Comparison of ENCODE assay signal across 12 cellular contexts in genomic region chr18:3209859-3210569, GRCh38. TPM values are rescaled to one million over a fixed set of nuclear protein-coding genes. Genes with fewer than 3 reads are reported as not detected.
A peak's percentile ranks its signal among the peaks of the same experiment; 100 is the strongest.
DNase-seq lines count a peak whose midpoint lies in the region; ATAC-seq, FAIRE-seq and TF ChIP-seq lines count a peak whose summit lies in the region.
"Had no signal": no experiment of that assay in that cellular context is flagged by ENCODE, and none has a peak within 500 bp of the region (broad histone marks: within the 10 kb centered on the region; RNA-seq: fewer than 3 reads in every experiment).

No MANE protein-coding gene starts in this region.

- no peaks in the 10 kb centered on the region for H3K9me3 ChIP-seq in A549
- H3K9me3 ChIP-seq: upper lobe of right lung had no signal

- peaks cover 3% of the 10 kb centered on the region for H3K9me3 Mint-ChIP-seq in activated CD8-positive, alpha-beta T cell treated with anti-CD3 and anti-CD28 coated beads for 36 hours

- FAIRE-seq in A549 (lab: Jason Lieb, UNC) = no peak
- FAIRE-seq: colon had no signal

- H3K27ac Mint-ChIP-seq in activated CD8-positive, alpha-beta T cell treated with anti-CD3 and anti-CD28 coated beads for 36 hours = peak overlapping the region; percentile 52
- H3K27ac Mint-ChIP-seq: naive B cell had no signal

- peak in 1 of 2 experiments; percentile 7 for DNase-seq in A549 (ENCODE audit: low read depth in 1 of 2, low spot score in 1 of 2)
- peak; percentile 51 for DNase-seq in activated CD8-positive, alpha-beta T cell treated with anti-CD3 and anti-CD28 coated beads for 36 hours
- no peak for DNase-seq in retina
- no peak for DNase-seq in T-helper 9 cell
- DNase-seq in stimulated activated CD4-positive, alpha-beta T cell treated with anti-CD3 and anti-CD28 coated beads, Interleukin-2, amount 100 ng/mL, for 48 hours = no peak
- no peak for DNase-seq in activated CD8-positive, alpha-beta memory T cell treated with anti-CD3 and anti-CD28 coated beads, Interleukin-2, amount 50 U/mL, for 4 hours
- DNase-seq: naive B cell, NCI-H187, upper lobe of right lung had no signal

- TF ChIP-seq RAD21 in A549 (conservative IDR thresholded peaks at IDR 0.05 in 1 of 2, IDR thresholded peaks at IDR 0.05 in 1 of 2) = no peak

- peak overlapping the region; percentile 31 for H3K4me2 ChIP-seq in A549

- intact Hi-C loops in activated CD8-positive, alpha-beta T cell treated with anti-CD3 and anti-CD28 coated beads for 36 hours (cut with micrococcal nuclease) = no loop called here

- H3K27me3 Mint-ChIP-seq in activated CD8-positive, alpha-beta T cell treated with anti-CD3 and anti-CD28 coated beads for 36 hours = no peaks in the 10 kb centered on the region
- H3K27me3 Mint-ChIP-seq: naive B cell had no signal

- peaks cover 38% of the 10 kb centered on the region for H3K4me1 ChIP-seq in A549
- H3K4me1 ChIP-seq: upper lobe of right lung had no signal

- peaks cover 5% of the 10 kb centered on the region for H3K36me3 Mint-ChIP-seq in activated CD8-positive, alpha-beta T cell treated with anti-CD3 and anti-CD28 coated beads for 36 hours (ENCODE audit: low read depth)

- ATAC-seq in A549 (no peak), GM18520 (IDR thresholded peaks at IDR 0.05; ENCODE audit: unreplicated experiment) (peak; percentile 78), HG03064 (IDR thresholded peaks at IDR 0.05; ENCODE audit: low read depth, unreplicated experiment) (peak; percentile 73)
- peak; percentile 74 for ATAC-seq in activated CD8-positive, alpha-beta T cell treated with anti-CD3 and anti-CD28 coated beads for 36 hours
- ATAC-seq: upper lobe of right lung had no signal

- H3K4me3 ChIP-seq in A549 = no peak overlapping the region
- H3K4me3 ChIP-seq: upper lobe of right lung had no signal

- TF ChIP-seq EP300 in A549 (IDR thresholded peaks at IDR 0.05) = no peak

- no peak for TF ChIP-seq POLR2A in A549 (IDR thresholded peaks at IDR 0.05; ENCODE audit: low read length)

- no peak for TF ChIP-seq CTCF in A549 (IDR thresholded peaks at IDR 0.05)
- TF ChIP-seq CTCF in activated CD8-positive, alpha-beta T cell treated with anti-CD3 and anti-CD28 coated beads for 36 hours (IDR thresholded peaks at IDR 0.05) = no peak

- 34% methylated on average over 4 of the region's 4 CpGs for WGBS in A549 (ENCODE audit: missing lambda C conversion rate)

- peak overlapping the region in 1 of 2 experiments; percentile 11; a peak in 2 of 6 replicates for H3K27ac ChIP-seq in A549
- H3K27ac ChIP-seq: upper lobe of right lung had no signal

- H3K4me1 Mint-ChIP-seq in activated CD8-positive, alpha-beta T cell treated with anti-CD3 and anti-CD28 coated beads for 36 hours (ENCODE audit: low read depth) = peaks cover 25% of the 10 kb centered on the region

- no peak overlapping the region for H3K4me3 Mint-ChIP-seq in activated CD8-positive, alpha-beta T cell treated with anti-CD3 and anti-CD28 coated beads for 36 hours

- POLR2A ChIA-PET in A549 (lab: Yijun Ruan, JAX) = no interaction called here
- POLR2A ChIA-PET in activated CD8-positive, alpha-beta T cell treated with anti-CD3 and anti-CD28 coated beads for 36 hours (lab: Charles Lee) = no interaction called here

- CTCF ChIA-PET in A549 (lab: Yijun Ruan, JAX) = interaction anchor here (1.7 kb wide), 1 partner anchor 58 kb away, joined by 7 read pairs; no protein-coding TSS in a partner anchor
- CTCF ChIA-PET in activated CD8-positive, alpha-beta T cell treated with anti-CD3 and anti-CD28 coated beads for 36 hours (lab: Charles Lee) = interaction anchor here (1.0 to 1.6 kb wide), 2 partner anchors 147 to 217 kb away, joined by 3 read pairs; no protein-coding TSS in a partner anchor

TF ChIP-seq in A549, 52 proteins besides CTCF, POLR2A, EP300 and RAD21:
- TF ChIP-seq FOSL2 (IDR thresholded peaks at IDR 0.05) = no peak
- TF ChIP-seq FOSL2 (CRISPR knock-in tag; IDR thresholded peaks at IDR 0.05) = peak; percentile 20; the same call in 1 of the 2 replicates
- peak; percentile 29 for TF ChIP-seq MAFK (IDR thresholded peaks at IDR 0.05; ENCODE audit: partially characterized antibody)
- no peak for TF ChIP-seq E2F6 (IDR thresholded peaks at IDR 0.05; ENCODE audit: borderline replicate concordance, low read depth)

RNA-seq across cellular contexts. Expression of gene MYOM1, which starts 9.8 kb away (rescaled TPM):
- 0.30 and 0.36 TPM in 2 replicates for polyA plus RNA-seq in A549 (2011; rRNA removed)
- polyA plus RNA-seq in A549 (2012; cell fraction: cytosol; rRNA removed) = 0.08 and 0.16 TPM in 2 replicates
- polyA plus RNA-seq in A549 (2012; cell fraction: nucleus; rRNA removed) = 0.10 and 0.53 TPM in 2 replicates
- 0.18 to 0.34 TPM (median 0.33 TPM) in 3 replicates for polyA plus RNA-seq in A549 (2017; fragmentation: RNase III; extraction: RNeasy Plus Mini Kit Qiagen cat#74134 plus additional on column Dnase treatment)
- 0.25 and 0.29 TPM in 2 replicates for polyA minus RNA-seq in A549 (2011; rRNA and poly(A)+ RNA removed)
- 1 to 10 TPM; 1.0 to 1.3 TPM for total RNA-seq in activated CD8-positive, alpha-beta T cell treated with anti-CD3 and anti-CD28 coated beads for 36 hours

RNA-seq across cellular contexts. Expression of gene MYL12A, which starts 37.6 kb away (rescaled TPM):
- 446 and 510 TPM in 2 replicates for polyA plus RNA-seq in A549 (2011; rRNA removed)
- polyA plus RNA-seq in A549 (2012; cell fraction: cytosol; rRNA removed) = 183 and 195 TPM in 2 replicates
- polyA plus RNA-seq in A549 (2012; cell fraction: nucleus; rRNA removed) = 75.7 and 105 TPM in 2 replicates
- 514 to 544 TPM (median 539 TPM) in 3 replicates for polyA plus RNA-seq in A549 (2017; fragmentation: RNase III; extraction: RNeasy Plus Mini Kit Qiagen cat#74134 plus additional on column Dnase treatment)
- polyA minus RNA-seq in A549 (2011; rRNA and poly(A)+ RNA removed) = 165 and 202 TPM in 2 replicates
- 100 to 1,000 TPM; 405 to 423 TPM for total RNA-seq in activated CD8-positive, alpha-beta T cell treated with anti-CD3 and anti-CD28 coated beads for 36 hours

RNA-seq across cellular contexts. Expression of gene MYL12B, which starts 51.9 kb away (rescaled TPM):
- polyA plus RNA-seq in A549 (2011; rRNA removed) (484 and 498 TPM in 2 replicates), A549 (2017; fragmentation: RNase III; extraction: RNeasy Plus Mini Kit Qiagen cat#74134 plus additional on column Dnase treatment) (419 to 437 TPM (median 426 TPM) in 3 replicates)
- polyA plus RNA-seq in A549 (2012; cell fraction: cytosol; rRNA removed) = 333 and 358 TPM in 2 replicates
- 118 and 127 TPM in 2 replicates for polyA plus RNA-seq in A549 (2012; cell fraction: nucleus; rRNA removed)
- polyA minus RNA-seq in A549 (2011; rRNA and poly(A)+ RNA removed) = 129 and 132 TPM in 2 replicates
- 100 to 1,000 TPM; 243 to 264 TPM for total RNA-seq in activated CD8-positive, alpha-beta T cell treated with anti-CD3 and anti-CD28 coated beads for 36 hours

Comparison
In these comparisons a context has a peak if more than half of its experiments do, and no peak if none do; other contexts are left out.
1. ATAC-seq: peak in GM18520 (single experiment), HG03064 (single experiment) and activated CD8-positive, alpha-beta T cell treated with anti-CD3 and anti-CD28 coated beads for 36 hours (single experiment); none in A549 (0 of 2).